13 cellular contexts compared by ENCODE assay signal in genomic region chr22:46025973-46026906, GRCh38. TPM values are rescaled to one million over a fixed set of nuclear protein-coding genes. Genes with fewer than 3 reads are reported as not detected.
DNase-seq lines count a peak whose midpoint lies in the region; TF ChIP-seq lines count a peak whose summit lies in the region.
"Had no signal": no experiment of that assay in that cellular context is flagged by ENCODE, and none has a peak within 500 bp of the region (broad histone marks: within the 10 kb centered on the region; RNA-seq: fewer than 3 reads in every experiment).

No MANE protein-coding gene starts in this region.

- POLR2A ChIA-PET in RWPE1 (lab: Yijun Ruan, JAX; ENCODE audit: low non-redundant PET): no interaction called here

- H3K36me3 ChIP-seq in colonic mucosa (no peaks in the 10 kb centered on the region), stomach (no peaks in the 10 kb centered on the region), MG63 (no peaks in the 10 kb centered on the region)
- H3K36me3 ChIP-seq: SJSA1 had no signal

- H3K9me3 ChIP-seq in colonic mucosa: no peaks in the 10 kb centered on the region
- no peaks in the 10 kb centered on the region for H3K9me3 ChIP-seq in stomach
- no peaks in the 10 kb centered on the region for H3K9me3 ChIP-seq in MG63
- H3K9me3 ChIP-seq: SJSA1 had no signal

- intact Hi-C loops in colonic mucosa (cut with DNase I): no loop called here
- intact Hi-C loops in stomach (cut with DNase I; ENCODE audit: low total_unique reads): no loop called here

- TF ChIP-seq CTCF in RWPE1 (conservative IDR thresholded peaks at IDR 0.05; ENCODE audit: low read depth): no peak
- TF ChIP-seq CTCF in colonic mucosa (IDR thresholded peaks at IDR 0.05): no peak
- TF ChIP-seq CTCF in stomach (IDR thresholded peaks at IDR 0.05): no peak

- no peak for TF ChIP-seq POLR2A in stomach (IDR thresholded peaks at IDR 0.05)

- DNase-seq in RWPE1 (ENCODE audit: low spot score) (no peak), colonic mucosa (no peak), mesenteric fat pad (ENCODE audit: low spot score) (peak; percentile 83), stomach (no peak), iPS-NIHi11 (ENCODE audit: low spot score) (no peak), NCI-H2081 (lab: John Stamatoyannopoulos, UW) (no peak), MG63 (no peak)
- no peak for DNase-seq in stimulated activated CD8-positive, alpha-beta memory T cell treated with anti-CD3 and anti-CD28 coated beads, Interleukin-4, amount 100 ng/mL, for 48 hours
- DNase-seq: activated CD4-positive, alpha-beta T cell treated with anti-CD3 and anti-CD28 coated beads, Interleukin-2, amount 10 ng/mL, durations not matched to agents 7 days and 5 days; amniotic stem cell; DMS153; NCI-H2029 had no signal

- peak overlapping the region; percentile 0 to 71 for H3K9ac ChIP-seq in colonic mucosa (ENCODE audit: low read depth in 2 of 2, low read length in 2 of 2)

- CTCF ChIA-PET in RWPE1 (lab: Yijun Ruan, JAX): interaction anchor here (0.7 kb wide), 1 partner anchor 265 kb away, joined by 4 read pairs; no protein-coding TSS in a partner anchor

- H3K27ac ChIP-seq in RWPE1: peak overlapping the region; percentile 59
- no peak overlapping the region for H3K27ac ChIP-seq in colonic mucosa
- peak overlapping the region in 4 of 5 donors; percentile 67 to 87 (median 77) for H3K27ac ChIP-seq in stomach
- H3K27ac ChIP-seq: SJSA1 had no signal

- no peak for TF ChIP-seq EP300 in stomach (IDR thresholded peaks at IDR 0.05)

- H3K27me3 ChIP-seq in colonic mucosa (no peaks in the 10 kb centered on the region), stomach (peaks cover 0 to 5% (median 0%) of the 10 kb centered on the region in 3 donors), MG63 (no peaks in the 10 kb centered on the region)

- H3K4me1 ChIP-seq in colonic mucosa (no peaks in the 10 kb centered on the region), stomach (peaks cover 9 to 23% (median 17%) of the 10 kb centered on the region in 4 donors)

- H3K4me3 ChIP-seq in colonic mucosa: no peak overlapping the region
- H3K4me3 ChIP-seq in stomach: no peak overlapping the region
- H3K4me3 ChIP-seq in MG63: no peak overlapping the region

- WGBS in stomach, 5 donors: 85 to 90% (median 88%) methylated on average over 14 to 17 of the region's 17 CpGs

RNA-seq across cellular contexts. Expression of gene WNT7B, which starts 49.3 kb away (rescaled TPM):
- total RNA-seq in colonic mucosa (under 1 TPM in 1 of 2 donors, not detected in 1; 0.12 TPM), mesenteric fat pad (not detected), stomach (not detected)
- 1 to 10 TPM in 1 of 3 donors, under 1 TPM in 1, not detected in 1; 0.06 to 2.0 TPM for polyA plus RNA-seq in stomach
- 5.6 and 7.9 TPM in 2 replicates for total RNA-seq in MG63 (2014; rRNA removed; shearing (Covaris generic); ENCODE audit: low replicate concordance)
- total RNA-seq: activated CD4-positive, alpha-beta T cell treated with anti-CD3 and anti-CD28 coated beads, Interleukin-2, amount 10 ng/mL, durations not matched to agents 7 days and 5 days had no signal
